ENCODE assay signal across 9 cellular contexts in the genomic region with DNA sequence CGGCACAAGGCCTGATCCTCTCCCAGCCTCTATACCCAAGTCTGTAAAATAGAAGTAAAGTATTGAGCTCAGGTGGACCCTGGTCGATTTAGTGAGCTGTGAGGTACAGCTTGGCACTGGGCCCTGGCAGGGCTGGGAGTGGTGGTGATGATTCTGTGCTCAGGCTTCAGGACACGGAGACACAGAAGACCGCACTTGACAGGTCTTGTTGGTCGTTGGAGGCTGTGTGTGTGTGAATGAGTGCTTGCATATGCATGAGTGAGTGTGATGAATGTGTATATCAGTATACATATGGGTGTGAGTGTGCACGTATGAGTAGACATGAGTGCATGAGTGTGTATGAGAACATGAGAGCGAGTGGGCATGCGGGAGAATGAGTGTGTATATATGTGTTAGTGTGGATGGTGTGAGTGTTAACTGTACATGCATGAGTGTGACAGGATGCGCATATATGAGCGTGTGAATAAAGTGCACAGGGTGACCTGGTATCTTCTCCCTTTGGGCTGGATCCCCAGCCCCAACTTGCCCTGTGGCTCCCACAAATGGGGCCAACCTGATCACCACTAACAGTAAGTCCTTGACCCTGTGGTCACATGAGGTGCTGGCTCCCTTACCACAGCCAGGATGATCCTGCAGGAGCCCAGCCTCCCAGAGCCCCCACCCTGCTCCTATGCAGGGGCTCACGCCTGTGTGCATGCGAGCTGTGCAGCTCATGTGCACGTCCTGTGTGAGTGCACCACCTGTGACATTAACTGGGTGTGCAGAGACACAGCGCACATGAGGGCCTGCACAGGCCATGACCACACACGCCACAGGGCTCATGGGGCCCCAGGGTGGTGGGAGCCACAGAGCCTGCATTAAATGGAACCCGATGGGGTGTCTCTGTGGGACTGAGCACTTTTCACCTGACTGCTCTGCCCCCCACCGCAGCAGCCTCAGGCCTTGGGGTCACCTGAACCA. TPM values are rescaled to one million over a fixed set of nuclear protein-coding genes. Genes with fewer than 3 reads are reported as not detected.
A peak's percentile ranks its signal among the peaks of the same experiment; 100 is the strongest.
DNase-seq lines count a peak whose midpoint lies in the region.
"Had no signal": no experiment of that assay in that cellular context is flagged by ENCODE, and none has a peak within 500 bp of the region (broad histone marks: within the 10 kb centered on the region; RNA-seq: fewer than 3 reads in every experiment).

No MANE protein-coding gene starts in this region.

- H3K9me3 ChIP-seq in subcutaneous abdominal adipose tissue (ENCODE audit: control insufficient read depth in 5 of 5, low read length in 5 of 5), result no peaks in the 10 kb centered on the region

- peaks cover 46% of the 10 kb centered on the region for H3K36me3 Mint-ChIP-seq in activated CD4-positive, alpha-beta T cell treated with anti-CD3 and anti-CD28 coated beads, Interleukin-2, amount 10 ng/mL, durations not matched to agents 7 days and 5 days (ENCODE audit: low read depth)
- H3K36me3 Mint-ChIP-seq in T-helper 2 cell treated with Interferon-gamma antibody and Interleukin-4, amounts not matched to agents 5 μg/mL and 100 μg/mL, for 36 hours (ENCODE audit: low read depth), result peaks cover 31% of the 10 kb centered on the region

- H3K9me3 Mint-ChIP-seq in activated CD4-positive, alpha-beta T cell treated with anti-CD3 and anti-CD28 coated beads, Interleukin-2, amount 10 ng/mL, durations not matched to agents 7 days and 5 days, result no peaks in the 10 kb centered on the region
- no peaks in the 10 kb centered on the region for H3K9me3 Mint-ChIP-seq in T-helper 2 cell treated with Interferon-gamma antibody and Interleukin-4, amounts not matched to agents 5 μg/mL and 100 μg/mL, for 36 hours

- peak overlapping the region; percentile 97 for H3K4me3 Mint-ChIP-seq in activated CD4-positive, alpha-beta T cell treated with anti-CD3 and anti-CD28 coated beads, Interleukin-2, amount 10 ng/mL, durations not matched to agents 7 days and 5 days
- peak overlapping the region; percentile 99 for H3K4me3 Mint-ChIP-seq in T-helper 2 cell treated with Interferon-gamma antibody and Interleukin-4, amounts not matched to agents 5 μg/mL and 100 μg/mL, for 36 hours

- no peak overlapping the region for H3K27ac ChIP-seq in subcutaneous abdominal adipose tissue (ENCODE audit: low read depth, low read length)

- peak overlapping the region in 2 of 5 donors; percentile 56 to 77 for H3K9ac ChIP-seq in subcutaneous abdominal adipose tissue (ENCODE audit: low read length in 5 of 5)

- no peaks in the 10 kb centered on the region for H3K27me3 ChIP-seq in subcutaneous abdominal adipose tissue (ENCODE audit: control insufficient read depth in 5 of 5, insufficient read depth in 4 of 5, low read length in 5 of 5)

- H3K4me1 ChIP-seq in subcutaneous abdominal adipose tissue (ENCODE audit: control insufficient read depth in 5 of 5, insufficient read depth in 5 of 5, low read length in 5 of 5), result peaks cover 13 to 84% (median 68%) of the 10 kb centered on the region in 5 donors

- no peak for DNase-seq in activated CD4-positive, alpha-beta T cell treated with anti-CD3 and anti-CD28 coated beads, Interleukin-2, amount 10 ng/mL, durations not matched to agents 7 days and 5 days
- no peak for DNase-seq in activated CD4-positive, alpha-beta T cell treated with anti-CD3 and anti-CD28 coated beads, Interleukin-2, amount 50 U/mL, for 1 hour
- DNase-seq in T-helper 2 cell treated with Interferon-gamma antibody and Interleukin-4, amounts not matched to agents 5 μg/mL and 100 μg/mL, for 36 hours (ENCODE audit: low spot score), result no peak
- DNase-seq in kidney tubule cell (ENCODE audit: low spot score) (peak; percentile 36), HCEC 1CT (no peak), SKM-1 (lab: John Stamatoyannopoulos, UW; ENCODE audit: unreplicated experiment) (no peak), SW 1271 (lab: John Stamatoyannopoulos, UW) (no peak)
- DNase-seq: NCI-H345 had no signal

- POLR2A ChIA-PET in activated CD4-positive, alpha-beta T cell treated with anti-CD3 and anti-CD28 coated beads, Interleukin-2, amount 10 ng/mL, durations not matched to agents 7 days and 5 days (lab: Charles Lee), result interaction anchor here (0.6 kb wide), 1 partner anchor 34 kb away, joined by 4 read pairs; no protein-coding TSS in a partner anchor

- peak overlapping the region; percentile 99 for H3K27ac Mint-ChIP-seq in activated CD4-positive, alpha-beta T cell treated with anti-CD3 and anti-CD28 coated beads, Interleukin-2, amount 10 ng/mL, durations not matched to agents 7 days and 5 days
- H3K27ac Mint-ChIP-seq in T-helper 2 cell treated with Interferon-gamma antibody and Interleukin-4, amounts not matched to agents 5 μg/mL and 100 μg/mL, for 36 hours, result peak overlapping the region; percentile 14

- no peaks in the 10 kb centered on the region for H3K27me3 Mint-ChIP-seq in activated CD4-positive, alpha-beta T cell treated with anti-CD3 and anti-CD28 coated beads, Interleukin-2, amount 10 ng/mL, durations not matched to agents 7 days and 5 days
- no peaks in the 10 kb centered on the region for H3K27me3 Mint-ChIP-seq in T-helper 2 cell treated with Interferon-gamma antibody and Interleukin-4, amounts not matched to agents 5 μg/mL and 100 μg/mL, for 36 hours (ENCODE audit: low read depth)

- peaks cover 64% of the 10 kb centered on the region for H3K4me1 Mint-ChIP-seq in activated CD4-positive, alpha-beta T cell treated with anti-CD3 and anti-CD28 coated beads, Interleukin-2, amount 10 ng/mL, durations not matched to agents 7 days and 5 days
- H3K4me1 Mint-ChIP-seq in T-helper 2 cell treated with Interferon-gamma antibody and Interleukin-4, amounts not matched to agents 5 μg/mL and 100 μg/mL, for 36 hours (ENCODE audit: low read depth), result peaks cover 52% of the 10 kb centered on the region

- CTCF ChIA-PET in activated CD4-positive, alpha-beta T cell treated with anti-CD3 and anti-CD28 coated beads, Interleukin-2, amount 10 ng/mL, durations not matched to agents 7 days and 5 days (lab: Charles Lee), result interaction anchor here (0.8 to 2.2 kb wide), 6 partner anchors 8 to 58 kb away, joined by 3 to 6 read pairs (median 4); a partner anchor contains a TSS

- peaks cover 0 to 20% (median 0%) of the 10 kb centered on the region in 5 donors for H3K36me3 ChIP-seq in subcutaneous abdominal adipose tissue (ENCODE audit: control insufficient read depth in 5 of 5, insufficient read depth in 5 of 5, low read length in 5 of 5)

- peak overlapping the region in 4 of 5 donors; percentile 35 to 66 (median 64) for H3K4me3 ChIP-seq in subcutaneous abdominal adipose tissue (ENCODE audit: low read depth in 1 of 5, low read length in 5 of 5)

RNA-seq across cellular contexts. Expression of a gene that starts 20.8 kb away (rescaled TPM):
- 10 to 100 TPM; 69.3 to 78.2 TPM for total RNA-seq in activated CD4-positive, alpha-beta T cell treated with anti-CD3 and anti-CD28 coated beads, Interleukin-2, amount 10 ng/mL, durations not matched to agents 7 days and 5 days

RNA-seq across cellular contexts. Expression of a gene that starts 29.9 kb away (rescaled TPM):
- 100 to 1,000 TPM; 264 to 266 TPM for total RNA-seq in activated CD4-positive, alpha-beta T cell treated with anti-CD3 and anti-CD28 coated beads, Interleukin-2, amount 10 ng/mL, durations not matched to agents 7 days and 5 days

RNA-seq across cellular contexts. Expression of a gene that starts 57.6 kb away (rescaled TPM):
- 10 to 100 TPM; 35.0 to 43.6 TPM for total RNA-seq in activated CD4-positive, alpha-beta T cell treated with anti-CD3 and anti-CD28 coated beads, Interleukin-2, amount 10 ng/mL, durations not matched to agents 7 days and 5 days
